Comparison of ENCODE assay signal across 8 cellular contexts in the genomic region with DNA sequence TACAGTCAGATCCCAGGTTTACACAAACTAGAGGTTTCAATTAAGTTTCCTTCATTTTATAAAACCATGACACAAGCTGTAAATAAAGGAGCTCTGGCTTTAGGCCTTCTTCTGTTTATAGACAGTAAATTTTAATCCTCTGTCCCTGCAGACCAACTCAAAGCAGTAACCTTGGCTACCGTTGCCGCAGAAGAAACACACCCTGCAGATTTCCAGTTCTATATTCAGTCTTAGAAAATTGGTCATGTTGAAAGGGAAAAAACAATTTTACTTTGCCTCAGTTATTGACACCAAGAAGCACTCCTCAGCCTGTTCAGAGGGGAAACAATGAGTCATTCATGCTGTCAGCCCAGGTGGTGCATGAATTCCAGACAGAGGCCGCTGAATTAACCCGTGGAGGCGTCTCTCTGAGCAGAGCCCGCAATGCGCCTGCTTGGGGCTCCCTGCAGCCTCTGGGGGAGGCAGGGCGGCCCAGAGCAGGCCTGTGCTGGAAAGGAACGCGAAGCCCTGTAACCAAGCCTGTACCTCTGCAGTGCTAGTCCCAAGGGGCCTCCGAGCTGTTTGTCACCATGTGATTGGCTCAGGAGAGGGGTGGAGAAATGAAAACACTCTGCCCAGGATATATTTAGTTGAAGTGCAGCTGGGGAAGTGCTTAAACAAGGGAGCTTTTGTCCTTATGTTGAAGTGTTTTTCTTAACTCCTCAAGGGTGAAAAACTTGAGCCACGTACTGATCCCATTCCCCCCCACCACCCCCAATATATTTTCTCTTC.
A peak's percentile ranks its signal among the peaks of the same experiment; 100 is the strongest.
DNase-seq lines count a peak whose midpoint lies in the region; ATAC-seq and TF ChIP-seq lines count a peak whose summit lies in the region.

No MANE protein-coding gene starts in this region.

- no peaks in the 10 kb centered on the region for H3K9me2 ChIP-seq in SU-DHL-6 (replicated peaks; ENCODE audit: insufficient read depth, low read length)

- H3K27ac ChIP-seq in SU-DHL-6 (ENCODE audit: low read depth, low read length) (peak overlapping the region; percentile 97), upper lobe of right lung (peak overlapping the region; percentile 90)

- H3K36me3 Mint-ChIP-seq in activated naive CD8-positive, alpha-beta T cell treated with anti-CD3 and anti-CD28 coated beads, Interleukin-2, amount 50 U/mL, for 24 hours (ENCODE audit: low read depth) = peaks cover 2% of the 10 kb centered on the region

- no peaks in the 10 kb centered on the region for H4K20me1 ChIP-seq in SU-DHL-6 (ENCODE audit: low read depth, low read length)

- no peak for TF ChIP-seq CTCF in GM12875 (IDR thresholded peaks at IDR 0.05; ENCODE audit: borderline replicate concordance, insufficient read depth, low read depth, low read length)
- TF ChIP-seq CTCF in SU-DHL-6 (IDR thresholded peaks at IDR 0.05; ENCODE audit: insufficient read depth, low read length, poor library complexity, severe bottlenecking) = no peak
- no peak for TF ChIP-seq CTCF in upper lobe of right lung (IDR thresholded peaks at IDR 0.05)

- H3F3A ChIP-seq in SU-DHL-6 (ENCODE audit: insufficient read depth) = peaks cover 47% of the 10 kb centered on the region

- H3K4me3 ChIP-seq in GM12875 (ENCODE audit: low read depth, low read length) = peak overlapping the region; percentile 23
- H3K4me3 ChIP-seq in SU-DHL-6 (ENCODE audit: insufficient read depth, low read length, poor library complexity, severe bottlenecking) = peak overlapping the region; percentile 50
- H3K4me3 ChIP-seq in upper lobe of right lung = peak overlapping the region; percentile 34

- peaks cover 2% of the 10 kb centered on the region for H3K27me3 Mint-ChIP-seq in activated naive CD8-positive, alpha-beta T cell treated with anti-CD3 and anti-CD28 coated beads, Interleukin-2, amount 50 U/mL, for 24 hours

- ATAC-seq in HG02763 (IDR thresholded peaks at IDR 0.05; ENCODE audit: unreplicated experiment) = peak; percentile 95
- ATAC-seq in activated naive CD8-positive, alpha-beta T cell treated with anti-CD3 and anti-CD28 coated beads, Interleukin-2, amount 50 U/mL, for 24 hours = peak; percentile 99
- ATAC-seq in upper lobe of right lung = peak; percentile 99

- H3K4me2 ChIP-seq in SU-DHL-6 (ENCODE audit: low read depth, low read length, poor library complexity, severe bottlenecking) = peak overlapping the region; percentile 97

- peak overlapping the region; percentile 76 for H3K4me3 Mint-ChIP-seq in activated naive CD8-positive, alpha-beta T cell treated with anti-CD3 and anti-CD28 coated beads, Interleukin-2, amount 50 U/mL, for 24 hours

- H3K27ac Mint-ChIP-seq in activated naive CD8-positive, alpha-beta T cell treated with anti-CD3 and anti-CD28 coated beads, Interleukin-2, amount 50 U/mL, for 24 hours = peak overlapping the region; percentile 98

- DNase-seq in NCI-H1417 (lab: John Stamatoyannopoulos, UW) (peak; percentile 98 to 100 (median 100)), cardiac septum (ENCODE audit: low spot score) (peak; percentile 96), posterior vena cava (ENCODE audit: low spot score) (peak; percentile 94), upper lobe of right lung (peak; percentile 94)
- peak; percentile 87 for DNase-seq in activated naive CD8-positive, alpha-beta T cell treated with anti-CD3 and anti-CD28 coated beads, Interleukin-2, amount 50 U/mL, for 24 hours

- H3K9me3 ChIP-seq in SU-DHL-6 (ENCODE audit: insufficient read depth, low read length) = no peaks in the 10 kb centered on the region
- no peaks in the 10 kb centered on the region for H3K9me3 ChIP-seq in upper lobe of right lung

- H3K4me1 ChIP-seq in upper lobe of right lung = peaks cover 31% of the 10 kb centered on the region

- H3K79me2 ChIP-seq in SU-DHL-6 (ENCODE audit: insufficient read depth, low read length) = no peaks in the 10 kb centered on the region

- no peaks in the 10 kb centered on the region for H3K27me3 ChIP-seq in SU-DHL-6 (ENCODE audit: low read length)
- no peaks in the 10 kb centered on the region for H3K27me3 ChIP-seq in upper lobe of right lung

- intact Hi-C loops in cardiac septum (cut with DNase I) = loop anchor here (1.0 kb wide), 2 partner anchors 22 to 51 kb away; no protein-coding TSS in a partner anchor
- intact Hi-C loops in posterior vena cava (cut with DNase I) = loop anchor here in 1 of 2 donors (5.0 kb wide), 1 partner anchor 51 kb away; no protein-coding TSS in a partner anchor
- intact Hi-C loops in upper lobe of right lung (cut with DNase I) = no loop called here

- H3K9me3 Mint-ChIP-seq in activated naive CD8-positive, alpha-beta T cell treated with anti-CD3 and anti-CD28 coated beads, Interleukin-2, amount 50 U/mL, for 24 hours = no peaks in the 10 kb centered on the region

- peaks cover 62% of the 10 kb centered on the region for H3K4me1 Mint-ChIP-seq in activated naive CD8-positive, alpha-beta T cell treated with anti-CD3 and anti-CD28 coated beads, Interleukin-2, amount 50 U/mL, for 24 hours

- H2AFZ ChIP-seq in SU-DHL-6 (ENCODE audit: low read depth, low read length, severe bottlenecking) = no peak overlapping the region

- H3K36me3 ChIP-seq in SU-DHL-6 (ENCODE audit: low read length) (no peaks in the 10 kb centered on the region), upper lobe of right lung (no peaks in the 10 kb centered on the region)

- peak overlapping the region; percentile 60 for H3K9ac ChIP-seq in SU-DHL-6 (ENCODE audit: low read length)

Comparison
In these comparisons a context has a peak if more than half of its experiments do, and no peak if none do; other contexts are left out.
1. Peak in every context shown above with its lines: DNase-seq, ATAC-seq, H3K4me3 ChIP-seq and H3K27ac ChIP-seq.